In the genomic region with DNA sequence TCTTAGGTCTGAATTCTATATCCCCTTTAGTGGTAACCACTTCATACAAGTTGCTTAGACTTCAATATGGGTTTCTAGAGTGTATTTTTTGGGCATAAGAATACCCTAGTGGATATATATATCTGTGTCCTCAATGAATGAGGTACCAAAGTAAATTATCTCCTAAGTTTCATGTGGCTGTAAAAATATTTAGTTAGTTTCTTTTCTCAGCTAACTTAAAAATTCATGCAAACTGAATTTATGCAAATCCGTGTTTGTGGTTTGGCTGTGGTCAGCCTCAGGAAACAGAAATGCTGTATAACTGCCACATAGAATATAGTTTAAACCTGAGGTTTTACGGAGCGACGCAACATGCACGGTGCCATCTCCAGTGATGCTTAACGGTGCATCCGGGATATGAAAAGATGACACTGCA, we compare ENCODE assay signal across 10 cellular contexts.
A peak's percentile ranks its signal among the peaks of the same experiment; 100 is the strongest.
DNase-seq lines count a peak whose midpoint lies in the region; ATAC-seq and TF ChIP-seq lines count a peak whose summit lies in the region.
"Had no signal": no experiment of that assay in that cellular context is flagged by ENCODE, and none has a peak within 500 bp of the region (broad histone marks: within the 10 kb centered on the region; RNA-seq: fewer than 3 reads in every experiment).

No MANE protein-coding gene starts in this region.

- H3K4me1 Mint-ChIP-seq in activated CD4-positive, alpha-beta memory T cell treated with anti-CD3 and anti-CD28 coated beads, Interleukin-2, amount 10 ng/mL, durations not matched to agents 7 days and 5 days, result peaks cover 52% of the 10 kb centered on the region

- H3K9me3 Mint-ChIP-seq in activated CD4-positive, alpha-beta memory T cell treated with anti-CD3 and anti-CD28 coated beads, Interleukin-2, amount 10 ng/mL, durations not matched to agents 7 days and 5 days, result peaks cover 6% of the 10 kb centered on the region

- H3K27ac Mint-ChIP-seq in activated CD4-positive, alpha-beta memory T cell treated with anti-CD3 and anti-CD28 coated beads, Interleukin-2, amount 10 ng/mL, durations not matched to agents 7 days and 5 days, result peak overlapping the region; percentile 40

- peaks cover 11% of the 10 kb centered on the region for H3K36me3 Mint-ChIP-seq in activated CD4-positive, alpha-beta memory T cell treated with anti-CD3 and anti-CD28 coated beads, Interleukin-2, amount 10 ng/mL, durations not matched to agents 7 days and 5 days (ENCODE audit: low read depth)

- peak; percentile 75 for DNase-seq in activated CD4-positive, alpha-beta memory T cell treated with anti-CD3 and anti-CD28 coated beads, Interleukin-2, amount 10 ng/mL, durations not matched to agents 7 days and 5 days
- DNase-seq in iPS-NIHi11 (ENCODE audit: low spot score), result no peak
- no peak for DNase-seq in NCI-H146 (lab: John Stamatoyannopoulos, UW)
- DNase-seq in left ventricle myocardium superior, result no peak
- no peak for DNase-seq in cerebellum (ENCODE audit: low spot score)
- DNase-seq: activated naive CD4-positive, alpha-beta T cell treated with Interleukin-2 at 50 U/mL for 16 hours; glutamatergic neuron had no signal

- ATAC-seq in GM18505 (IDR thresholded peaks at IDR 0.05; ENCODE audit: unreplicated experiment) (peak; percentile 88), GM21515 (IDR thresholded peaks at IDR 0.05; ENCODE audit: unreplicated experiment) (peak; percentile 94), HG03442 (IDR thresholded peaks at IDR 0.05; ENCODE audit: unreplicated experiment) (peak; percentile 95), left ventricle myocardium superior (no peak)

- peaks cover 17% of the 10 kb centered on the region for H3K27me3 Mint-ChIP-seq in activated CD4-positive, alpha-beta memory T cell treated with anti-CD3 and anti-CD28 coated beads, Interleukin-2, amount 10 ng/mL, durations not matched to agents 7 days and 5 days

- peak overlapping the region; percentile 2 for H3K4me3 Mint-ChIP-seq in activated CD4-positive, alpha-beta memory T cell treated with anti-CD3 and anti-CD28 coated beads, Interleukin-2, amount 10 ng/mL, durations not matched to agents 7 days and 5 days

- intact Hi-C loops in left ventricle myocardium superior (cut with micrococcal nuclease), result no loop called here

- CTCF ChIA-PET in activated CD4-positive, alpha-beta memory T cell treated with anti-CD3 and anti-CD28 coated beads, Interleukin-2, amount 10 ng/mL, durations not matched to agents 7 days and 5 days (lab: Charles Lee), result interaction anchor here (0.7 to 2.2 kb wide), 2 partner anchors 11 to 27 kb away, joined by 3 to 9 read pairs; no protein-coding TSS in a partner anchor

- POLR2A ChIA-PET in activated CD4-positive, alpha-beta memory T cell treated with anti-CD3 and anti-CD28 coated beads, Interleukin-2, amount 10 ng/mL, durations not matched to agents 7 days and 5 days (lab: Charles Lee), result no interaction called here

- TF ChIP-seq POLR2A in GM18505 (IDR thresholded peaks at IDR 0.05; ENCODE audit: borderline replicate concordance, extremely low read depth, insufficient read depth, insufficient read length), result no peak
